In the genomic region with DNA sequence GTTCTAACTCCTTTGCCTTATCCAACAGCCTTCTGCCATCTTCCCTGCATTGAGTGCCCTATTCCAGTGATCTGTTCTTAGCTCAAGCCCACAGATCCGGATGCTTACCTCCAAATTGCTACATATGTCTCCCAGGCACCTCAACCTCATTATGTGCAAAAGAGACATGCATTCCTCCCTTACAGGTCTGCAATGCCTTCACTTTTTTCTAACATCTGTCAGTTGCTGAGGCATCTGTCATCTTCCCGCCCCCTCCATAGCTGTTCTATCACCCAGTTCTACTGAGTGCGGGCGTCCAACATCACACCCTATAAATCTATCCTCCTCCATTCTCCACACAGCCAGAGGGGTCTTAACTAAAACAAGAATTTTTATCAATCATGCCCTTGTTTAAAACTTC, we compare ENCODE assay signal across 29 cellular contexts.
"Had no signal": no experiment of that assay in that cellular context is flagged by ENCODE, and none has a peak within 500 bp of the region (broad histone marks: within the 10 kb centered on the region; RNA-seq: fewer than 3 reads in every experiment).

No MANE protein-coding gene starts in this region.

- ATAC-seq: activated CD4-positive, alpha-beta T cell treated with anti-CD3 and anti-CD28 coated beads for 36 hours; activated CD8-positive, alpha-beta T cell treated with anti-CD3 and anti-CD28 coated beads, Interleukin-2, amount 10 ng/mL, durations not matched to agents 7 days and 5 days; activated naive CD4-positive, alpha-beta T cell treated with anti-CD3 and anti-CD28 coated beads, Interleukin-2, amount 50 U/mL, for 72 hours; PC-3 had no signal

- H3K27ac ChIP-seq: adrenal gland, Peyer's patch, SJSA1 had no signal

- H3K9me3 Mint-ChIP-seq: activated CD4-positive, alpha-beta T cell treated with anti-CD3 and anti-CD28 coated beads, Interleukin-2, amount 10 ng/mL, durations not matched to agents 7 days and 5 days; activated naive CD4-positive, alpha-beta T cell treated with anti-CD3 and anti-CD28 coated beads for 36 hours; activated naive CD4-positive, alpha-beta T cell treated with anti-CD3 and anti-CD28 coated beads, Interleukin-2, amount 50 U/mL, for 72 hours; activated T-cell treated with anti-CD3 and anti-CD28 coated beads, Interleukin-2, amount 50 U/mL, for 24 hours; brain; T-helper 1 cell treated with Interleukin-12 subunit alpha and Interleukin-12 subunit beta and Interleukin-4 antibody, amounts not matched to agents 30 μg/mL and 1 μg/mL, for 36 hours; T-helper 2 cell treated with Interferon-gamma antibody and Interleukin-4, amounts not matched to agents 5 μg/mL and 100 μg/mL, for 36 hours had no signal

- H3K4me3 Mint-ChIP-seq: activated CD4-positive, alpha-beta T cell treated with anti-CD3 and anti-CD28 coated beads for 36 hours; activated CD4-positive, alpha-beta T cell treated with anti-CD3 and anti-CD28 coated beads, Interleukin-2, amount 10 ng/mL, durations not matched to agents 7 days and 5 days; activated CD8-positive, alpha-beta T cell treated with anti-CD3 and anti-CD28 coated beads, Interleukin-2, amount 10 ng/mL, durations not matched to agents 7 days and 5 days; activated naive CD4-positive, alpha-beta T cell treated with anti-CD3 and anti-CD28 coated beads for 36 hours; activated T-cell treated with anti-CD3 and anti-CD28 coated beads, Interleukin-2, amount 50 U/mL, for 24 hours; brain; T-helper 1 cell treated with Interleukin-12 subunit alpha and Interleukin-12 subunit beta and Interleukin-4 antibody, amounts not matched to agents 30 μg/mL and 1 μg/mL, for 36 hours; T-helper 2 cell treated with Interferon-gamma antibody and Interleukin-4, amounts not matched to agents 5 μg/mL and 100 μg/mL, for 36 hours had no signal

- H3K27ac Mint-ChIP-seq: activated CD4-positive, alpha-beta T cell treated with anti-CD3 and anti-CD28 coated beads for 36 hours; activated CD8-positive, alpha-beta T cell treated with anti-CD3 and anti-CD28 coated beads, Interleukin-2, amount 10 ng/mL, durations not matched to agents 7 days and 5 days; activated naive CD4-positive, alpha-beta T cell treated with anti-CD3 and anti-CD28 coated beads for 36 hours; activated T-cell treated with anti-CD3 and anti-CD28 coated beads, Interleukin-2, amount 50 U/mL, for 24 hours; brain; T-helper 1 cell treated with Interleukin-12 subunit alpha and Interleukin-12 subunit beta and Interleukin-4 antibody, amounts not matched to agents 30 μg/mL and 1 μg/mL, for 36 hours; T-helper 2 cell treated with Interferon-gamma antibody and Interleukin-4, amounts not matched to agents 5 μg/mL and 100 μg/mL, for 36 hours had no signal

- H3K36me3 Mint-ChIP-seq: activated naive CD4-positive, alpha-beta T cell treated with anti-CD3 and anti-CD28 coated beads, Interleukin-2, amount 50 U/mL, for 72 hours; brain had no signal

- DNase-seq: activated CD4-positive, alpha-beta T cell treated with anti-CD3 and anti-CD28 coated beads for 36 hours; activated CD4-positive, alpha-beta T cell treated with anti-CD3 and anti-CD28 coated beads, Interleukin-2, amount 10 ng/mL, durations not matched to agents 7 days and 5 days; activated CD4-positive, alpha-beta T cell treated with anti-CD3 and anti-CD28 coated beads, Interleukin-2, amount 50 U/mL, for 48 hours; activated CD8-positive, alpha-beta T cell treated with anti-CD3 and anti-CD28 coated beads, Interleukin-2, amount 10 ng/mL, durations not matched to agents 7 days and 5 days; activated gamma-delta T cell treated with Interleukin-2 at 50 U/mL for 16 hours; activated naive CD4-positive, alpha-beta T cell treated with anti-CD3 and anti-CD28 coated beads for 36 hours; activated T-cell treated with anti-CD3 and anti-CD28 coated beads, Interleukin-2, amount 50 U/mL, for 24 hours; adrenal gland; NCI-H1092 treated with DMSO at 0.1 percent for 48 hours; NCI-H1417; NCI-H146; NCI-H187; NCI-H2029 treated with DMSO at 0.1 percent for 48 hours; NCI-H2107; NCI-H2171; NCI-H510A; NCI-H526; NCI-H748 treated with DMSO at 0.1 percent for 48 hours; NK-92 treated with Interleukin-12 subunit alpha and Interleukin-12 subunit beta, amount 100 ng/mL, for 24 hours; PC-3; Peyer's patch; RPMI8226; SHP77 treated with DMSO at 0.1 percent for 48 hours; SK-N-SH had no signal
